ENCODE assay signal across 17 cellular contexts in the genomic region with DNA sequence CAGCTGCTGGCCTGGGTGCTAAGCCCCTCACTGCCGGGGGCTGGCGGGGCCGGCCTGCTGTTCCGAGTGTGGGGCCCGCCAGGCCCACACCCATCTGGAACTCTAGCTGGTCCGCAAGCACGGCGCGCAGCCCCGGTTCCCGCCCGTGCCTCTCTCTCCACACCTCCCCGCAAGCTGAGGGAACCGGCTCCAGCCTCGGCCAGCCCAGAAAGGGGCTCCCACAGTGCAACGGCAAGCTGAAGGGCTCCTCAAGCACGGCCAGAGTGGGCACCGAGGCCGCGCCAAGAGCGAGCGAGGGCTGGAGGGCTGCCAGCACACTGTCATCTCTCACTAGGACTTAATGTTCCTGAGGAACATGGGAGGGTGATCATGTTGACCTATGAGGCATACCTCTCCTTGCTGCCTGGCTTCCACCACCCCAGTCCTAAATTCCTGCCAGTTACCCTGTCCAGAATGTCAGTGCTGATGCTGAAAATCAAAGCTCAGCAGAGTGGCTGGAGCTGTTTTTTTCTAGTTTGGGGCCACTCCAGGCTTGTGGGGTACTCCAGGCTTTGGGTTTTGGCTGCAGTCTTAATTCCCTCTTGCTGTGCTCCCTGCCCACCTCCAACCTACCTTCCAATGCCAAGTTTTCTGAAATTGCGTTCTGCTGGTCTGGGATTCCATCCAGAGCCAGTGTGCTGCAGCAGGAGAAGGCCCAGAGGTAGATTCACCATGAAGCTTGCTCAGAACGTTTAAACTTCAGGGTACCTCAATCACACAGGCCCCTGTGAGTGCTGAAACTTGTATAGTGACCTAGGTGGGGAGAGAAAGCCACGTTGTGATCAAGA. TPM values are rescaled to one million over a fixed set of nuclear protein-coding genes. Genes with fewer than 3 reads are reported as not detected.
DNase-seq lines count a peak whose midpoint lies in the region; ATAC-seq, FAIRE-seq and TF ChIP-seq lines count a peak whose summit lies in the region.
"Had no signal": no experiment of that assay in that cellular context is flagged by ENCODE, and none has a peak within 500 bp of the region (broad histone marks: within the 10 kb centered on the region; RNA-seq: fewer than 3 reads in every experiment).

No MANE protein-coding gene starts in this region.

- TF ChIP-seq POLR2A in upper lobe of left lung (IDR thresholded peaks at IDR 0.05) (no peak), H54 (IDR thresholded peaks at IDR 0.05; ENCODE audit: low read depth, low read length) (no peak)

- no peaks in the 10 kb centered on the region for H3K36me3 Mint-ChIP-seq in activated T-cell treated with anti-CD3 and anti-CD28 coated beads, Interleukin-2, amount 50 U/mL, for 24 hours (ENCODE audit: low read depth)
- H3K36me3 Mint-ChIP-seq in activated T-cell treated with anti-CD3 and anti-CD28 coated beads, Interleukin-2, amount 50 U/mL, for 4 hours (ENCODE audit: insufficient read depth): peaks cover 2% of the 10 kb centered on the region
- H3K36me3 Mint-ChIP-seq: CD4-positive, alpha-beta memory T cell had no signal

- no peaks in the 10 kb centered on the region for H3K36me3 ChIP-seq in upper lobe of left lung

- H3K27ac Mint-ChIP-seq in activated T-cell treated with anti-CD3 and anti-CD28 coated beads, Interleukin-2, amount 50 U/mL, for 24 hours: peak overlapping the region; percentile 39
- H3K27ac Mint-ChIP-seq: CD4-positive, alpha-beta memory T cell; H9 had no signal

- H3K27ac ChIP-seq in upper lobe of left lung: no peak overlapping the region
- H3K27ac ChIP-seq: HL-60 had no signal

- no peak for TF ChIP-seq CTCF in upper lobe of left lung (IDR thresholded peaks at IDR 0.05)

- TF ChIP-seq EP300 in upper lobe of left lung (IDR thresholded peaks at IDR 0.05): peak in 1 of 4 donors; percentile 43

- no peaks in the 10 kb centered on the region for H3K9me3 Mint-ChIP-seq in activated T-cell treated with anti-CD3 and anti-CD28 coated beads, Interleukin-2, amount 50 U/mL, for 24 hours
- no peaks in the 10 kb centered on the region for H3K9me3 Mint-ChIP-seq in activated T-cell treated with anti-CD3 and anti-CD28 coated beads, Interleukin-2, amount 50 U/mL, for 4 hours
- H3K9me3 Mint-ChIP-seq: CD4-positive, alpha-beta memory T cell; H9 had no signal

- FAIRE-seq in H54 (lab: Jason Lieb, UNC): no peak

- ATAC-seq in activated T-cell treated with anti-CD3 and anti-CD28 coated beads, Interleukin-2, amount 50 U/mL, for 4 hours: no peak
- peak; percentile 63 for ATAC-seq in left lobe of liver
- peak in 1 of 2 donors; percentile 62 for ATAC-seq in upper lobe of left lung (ENCODE audit: low FRiP score in 2 of 2)
- ATAC-seq in HG03439 (IDR thresholded peaks at IDR 0.05; ENCODE audit: unreplicated experiment): no peak

- no peaks in the 10 kb centered on the region for H3K9me3 ChIP-seq in upper lobe of left lung

- H3K27me3 ChIP-seq in upper lobe of left lung: no peaks in the 10 kb centered on the region

- no peaks in the 10 kb centered on the region for H3K4me1 ChIP-seq in upper lobe of left lung

- WGBS in upper lobe of left lung, 2 donors: 79 to 80% methylated on average over 12 to 22 of the region's 25 CpGs

- no peaks in the 10 kb centered on the region for H3K4me1 Mint-ChIP-seq in activated T-cell treated with anti-CD3 and anti-CD28 coated beads, Interleukin-2, amount 50 U/mL, for 24 hours (ENCODE audit: low read depth)
- H3K4me1 Mint-ChIP-seq in activated T-cell treated with anti-CD3 and anti-CD28 coated beads, Interleukin-2, amount 50 U/mL, for 4 hours (ENCODE audit: low read depth): no peaks in the 10 kb centered on the region
- H3K4me1 Mint-ChIP-seq: CD4-positive, alpha-beta memory T cell; H9 had no signal

- DNase-seq in activated T-cell treated with anti-CD3 and anti-CD28 coated beads, Interleukin-2, amount 50 U/mL, for 24 hours: no peak
- no peak for DNase-seq in activated T-cell treated with anti-CD3 and anti-CD28 coated beads, Interleukin-2, amount 50 U/mL, for 4 hours
- DNase-seq in NCI-H446 treated with DMSO at 0.1 percent for 48 hours (lab: John Stamatoyannopoulos, UW) (peak; percentile 90), left lobe of liver (ENCODE audit: low spot score) (no peak), upper lobe of left lung (peak; percentile 50 to 83), GOT3 (lab: John Stamatoyannopoulos, UW) (no peak), H54 (ENCODE audit: insufficient read length, low spot score) (no peak)
- DNase-seq: 8988T; CD4-positive, alpha-beta memory T cell; H9; MV-4-11; NCI-H1436; NCI-H2081 treated with DMSO at 0.1 percent for 48 hours; NCI-H526 treated with DMSO at 0.1 percent for 48 hours; NK-92 treated with Interleukin-12 subunit alpha and Interleukin-12 subunit beta, amount 100 ng/mL, for 24 hours had no signal

- H3K4me3 Mint-ChIP-seq in activated T-cell treated with anti-CD3 and anti-CD28 coated beads, Interleukin-2, amount 50 U/mL, for 24 hours: no peak overlapping the region
- no peak overlapping the region for H3K4me3 Mint-ChIP-seq in activated T-cell treated with anti-CD3 and anti-CD28 coated beads, Interleukin-2, amount 50 U/mL, for 4 hours
- H3K4me3 Mint-ChIP-seq: CD4-positive, alpha-beta memory T cell; H9 had no signal

- H3K4me3 ChIP-seq in upper lobe of left lung: no peak overlapping the region

- H3K27me3 Mint-ChIP-seq in activated T-cell treated with anti-CD3 and anti-CD28 coated beads, Interleukin-2, amount 50 U/mL, for 24 hours: peaks cover 6% of the 10 kb centered on the region
- H3K27me3 Mint-ChIP-seq in activated T-cell treated with anti-CD3 and anti-CD28 coated beads, Interleukin-2, amount 50 U/mL, for 4 hours (ENCODE audit: low read depth): peaks cover 8% of the 10 kb centered on the region

RNA-seq across cellular contexts. Expression of gene LPGAT1, which starts 44.2 kb away (rescaled TPM):
- 10 to 100 TPM; 31.7 to 46.9 (median 36.0) TPM for total RNA-seq in activated T-cell treated with anti-CD3 and anti-CD28 coated beads, Interleukin-2, amount 50 U/mL, for 4 hours
- total RNA-seq in left lobe of liver (35.0 TPM), upper lobe of left lung (10 to 100 TPM; 21.0 to 47.8 (median 33.1) TPM)

Comparison
In these comparisons a context has a peak if more than half of its experiments do, and no peak if none do; other contexts are left out.
1. DNase-seq: peak in NCI-H446 treated with DMSO at 0.1 percent for 48 hours (single experiment) and upper lobe of left lung (2 of 2); none in activated T-cell treated with anti-CD3 and anti-CD28 coated beads, Interleukin-2, amount 50 U/mL, for 24 hours (single experiment), activated T-cell treated with anti-CD3 and anti-CD28 coated beads, Interleukin-2, amount 50 U/mL, for 4 hours (single experiment), left lobe of liver (single experiment), GOT3 (single experiment) and H54 (single experiment).